Comparison of ENCODE assay signal across 13 cellular contexts in genomic region chr10:114577133-114577532, GRCh38.
DNase-seq lines count a peak whose midpoint lies in the region; ATAC-seq, FAIRE-seq and TF ChIP-seq lines count a peak whose summit lies in the region.
"Had no signal": no experiment of that assay in that cellular context is flagged by ENCODE, and none has a peak within 500 bp of the region (broad histone marks: within the 10 kb centered on the region; RNA-seq: fewer than 3 reads in every experiment).

No MANE protein-coding gene starts in this region.

- no peak for ATAC-seq in A549
- ATAC-seq in HepG2, result no peak
- ATAC-seq in GM18498 (IDR thresholded peaks at IDR 0.05; ENCODE audit: unreplicated experiment), result no peak

- BruUV-seq in endothelial cell of umbilical vein (replicated peaks; lab: Mats Ljungman, UMichigan) (no TSS peak), HepG2 (replicated peaks; lab: Mats Ljungman, UMichigan) (no TSS peak)

- TF ChIP-seq POLR2A in A549 (IDR thresholded peaks at IDR 0.05; ENCODE audit: low read length), result no peak
- TF ChIP-seq POLR2A in endothelial cell of umbilical vein (IDR thresholded peaks at IDR 0.05; ENCODE audit: low read depth, low read length), result no peak
- no peak for TF ChIP-seq POLR2A in HepG2 (IDR thresholded peaks at IDR 0.05; ENCODE audit: insufficient read depth in 1 of 2, low read depth in 2 of 2, low read length in 2 of 2)

- H3K27me3 Mint-ChIP-seq in mesothelial cell of epicardium (ENCODE audit: low read depth), result no peaks in the 10 kb centered on the region

- no peaks in the 10 kb centered on the region for H3K36me3 Mint-ChIP-seq in mesothelial cell of epicardium

- H3K79me2 ChIP-seq in endothelial cell of umbilical vein (ENCODE audit: control insufficient read depth, insufficient read depth, low read length) (no peaks in the 10 kb centered on the region), HepG2 (ENCODE audit: insufficient read depth, low read length) (no peaks in the 10 kb centered on the region)

- CTCF ChIA-PET in A549 (lab: Yijun Ruan, JAX) (interaction anchor here (0.9 to 2.0 kb wide), 3 partner anchors 26 to 117 kb away, joined by 3 to 7 read pairs (median 5); no protein-coding TSS in a partner anchor), endothelial cell of umbilical vein (lab: Charles Lee) (interaction anchor here (1.3 to 2.3 kb wide), 4 partner anchors 10 to 118 kb away, joined by 3 to 6 read pairs (median 4); no protein-coding TSS in a partner anchor), HepG2 (lab: Yijun Ruan, JAX; ENCODE audit: low intra/inter-chr PET ratio, low total read pairs) (no interaction called here)

- H3K9me3 Mint-ChIP-seq in mesothelial cell of epicardium, result peaks cover 4% of the 10 kb centered on the region

- POLR2A ChIA-PET in A549 (lab: Yijun Ruan, JAX), result no interaction called here
- POLR2A ChIA-PET in endothelial cell of umbilical vein (lab: Charles Lee), result no interaction called here
- POLR2A ChIA-PET in HepG2 (lab: Yijun Ruan, JAX), result no interaction called here

- H3K27ac ChIP-seq in A549 (peak overlapping the region; percentile 42 to 60; a peak in 3 of 6 replicates), endothelial cell of umbilical vein (ENCODE audit: insufficient read depth, low read depth, low read length) (no peak overlapping the region), HepG2 (ENCODE audit: extremely low read length, insufficient read depth, low read length) (no peak overlapping the region)
- H3K27ac ChIP-seq: foreskin keratinocyte, VCaP had no signal

- FAIRE-seq in A549 (lab: Jason Lieb, UNC) (no peak), endothelial cell of umbilical vein (lab: Jason Lieb, UNC) (peak; percentile 87), HepG2 (lab: Jason Lieb, UNC) (no peak)

- 24% methylated on average over 1 of the region's 1 CpG for WGBS in A549 (ENCODE audit: missing lambda C conversion rate)
- 82% methylated on average over 1 of the region's 1 CpG for WGBS in HepG2 (ENCODE audit: low lambda C conversion rate)

- H3K9me1 ChIP-seq in endothelial cell of umbilical vein (replicated peaks; ENCODE audit: control insufficient read depth, extremely low read depth, insufficient read depth, low read length), result no peaks in the 10 kb centered on the region

- H4K20me1 ChIP-seq in endothelial cell of umbilical vein (replicated peaks; ENCODE audit: control insufficient read depth, extremely low read depth, insufficient read depth, low read length) (no peaks in the 10 kb centered on the region), HepG2 (ENCODE audit: insufficient read depth, low read length) (no peaks in the 10 kb centered on the region)

- H2AFZ ChIP-seq in endothelial cell of umbilical vein (ENCODE audit: low read depth, low read length), result no peak overlapping the region
- no peak overlapping the region for H2AFZ ChIP-seq in HepG2 (ENCODE audit: low read length)

- dilution Hi-C loops in endothelial cell of umbilical vein (cut with MboI; ENCODE audit: extremely low pct_ligation_motif_present, low sequenced_read_pairs), result no loop called here

- intact Hi-C loops in endothelial cell of umbilical vein (cut with micrococcal nuclease) (no loop called here), HepG2 (cut with micrococcal nuclease; ENCODE audit: unreplicated experiment) (no loop called here)

- no peak for TF ChIP-seq EP300 in A549 (IDR thresholded peaks at IDR 0.05)
- TF ChIP-seq EP300 in HepG2 (IDR thresholded peaks at IDR 0.05; ENCODE audit: low read depth in 2 of 2, low read length in 2 of 2), result no peak
- no peak for TF ChIP-seq EP300 in HepG2 (CRISPR knock-in tag; IDR thresholded peaks at IDR 0.05; ENCODE audit: borderline replicate concordance)

- in situ Hi-C loops in HepG2 (cut with HindIII; ENCODE audit: extremely low pct_ligation_motif_present, low pct_unique_long_range_greater_than_20kb), result no loop called here

- TF ChIP-seq CTCF in A549 (IDR thresholded peaks at IDR 0.05) (no peak), endothelial cell of umbilical vein (IDR thresholded peaks at IDR 0.05; ENCODE audit: extremely low read depth in 1 of 2, insufficient read depth in 1 of 2, low read depth in 1 of 2, low read length in 2 of 2) (no peak), HepG2 (CRISPR knock-in tag; IDR thresholded peaks at IDR 0.05) (no peak), mesothelial cell of epicardium (IDR thresholded peaks at IDR 0.05; ENCODE audit: unreplicated experiment) (no peak)

- H3K36me3 ChIP-seq in MG63 (peaks cover 13% of the 10 kb centered on the region), endothelial cell of umbilical vein (ENCODE audit: control insufficient read depth in 2 of 2, extremely low read depth in 1 of 2, insufficient read depth in 2 of 2, low read length in 2 of 2) (peaks cover 0 to 2% of the 10 kb centered on the region in 2 experiments), HepG2 (replicated peaks in 1 of 2; ENCODE audit: control insufficient read depth in 1 of 2, insufficient read depth in 2 of 2, low read length in 2 of 2) (no peaks in the 10 kb centered on the region)

- H3K9me3 ChIP-seq in A549, result no peaks in the 10 kb centered on the region
- no peaks in the 10 kb centered on the region for H3K9me3 ChIP-seq in MG63
- no peaks in the 10 kb centered on the region for H3K9me3 ChIP-seq in endothelial cell of umbilical vein (replicated peaks; ENCODE audit: control insufficient read depth, insufficient read depth, low read length)
- H3K9me3 ChIP-seq in HepG2 (ENCODE audit: low read length), result no peaks in the 10 kb centered on the region
- H3K9me3 ChIP-seq: upper lobe of left lung had no signal

- H3K4me1 ChIP-seq in A549 (peaks cover 15% of the 10 kb centered on the region), endothelial cell of umbilical vein (ENCODE audit: control insufficient read depth, extremely low read depth, insufficient read depth, low read length) (peaks cover 10% of the 10 kb centered on the region), HepG2 (ENCODE audit: insufficient read depth, low read length) (no peaks in the 10 kb centered on the region)
- H3K4me1 ChIP-seq: foreskin keratinocyte had no signal

- H3K4me2 ChIP-seq in A549 (peak overlapping the region; percentile 39), endothelial cell of umbilical vein (ENCODE audit: insufficient read depth, low read length) (peak overlapping the region; percentile 21), HepG2 (ENCODE audit: low read depth, low read length) (no peak overlapping the region)

- no peak overlapping the region for H3K4me3 Mint-ChIP-seq in mesothelial cell of epicardium
- H3K4me3 Mint-ChIP-seq: B cell had no signal

- H3K4me1 Mint-ChIP-seq in mesothelial cell of epicardium, result peaks cover 4% of the 10 kb centered on the region
- H3K4me1 Mint-ChIP-seq: B cell had no signal

- H3K9ac ChIP-seq in endothelial cell of umbilical vein (replicated peaks; ENCODE audit: extremely low read depth, insufficient read depth, low read length) (no peak overlapping the region), HepG2 (ENCODE audit: insufficient read depth, low read depth, low read length) (no peak overlapping the region)

- H3K27ac Mint-ChIP-seq in mesothelial cell of epicardium, result no peak overlapping the region
- H3K27ac Mint-ChIP-seq: B cell had no signal

- DNase-seq in A549 (ENCODE audit: low read depth in 1 of 2, low spot score in 1 of 2) (peak in 1 of 2 experiments; percentile 19), MG63 (peak; percentile 49), endothelial cell of umbilical vein (ENCODE audit: low read depth, low spot score) (peak; percentile 88), HepG2 (ENCODE audit: low spot score) (no peak), SW480 (ENCODE audit: low spot score) (no peak), DMS79 treated with DMSO at 0.1 percent for 48 hours (lab: John Stamatoyannopoulos, UW) (no peak), mesothelial cell of epicardium (ENCODE audit: low spot score in 2 of 2, unreplicated experiment in 2 of 2) (no peak)
- DNase-seq: activated naive CD4-positive, alpha-beta T cell; upper lobe of left lung had no signal

- H3K4me3 ChIP-seq in A549 (no peak overlapping the region), MG63 (no peak overlapping the region), endothelial cell of umbilical vein (replicated peaks in 1 of 3; ENCODE audit: insufficient read depth in 1 of 3, low read depth in 1 of 3, low read length in 3 of 3) (no peak overlapping the region), HepG2 (replicated peaks in 1 of 3; ENCODE audit: insufficient read depth in 1 of 3, low read depth in 2 of 3, low read length in 3 of 3) (no peak overlapping the region)
- H3K4me3 ChIP-seq: upper lobe of left lung had no signal

- H3K27me3 ChIP-seq in MG63, result no peaks in the 10 kb centered on the region
- no peaks in the 10 kb centered on the region for H3K27me3 ChIP-seq in endothelial cell of umbilical vein (ENCODE audit: control insufficient read depth in 2 of 2, insufficient read depth in 2 of 2, low read length in 2 of 2)
- H3K27me3 ChIP-seq in HepG2 (ENCODE audit: control insufficient read depth in 1 of 2, insufficient read depth in 2 of 2, low read length in 2 of 2), result no peaks in the 10 kb centered on the region
- H3K27me3 ChIP-seq: foreskin keratinocyte, upper lobe of left lung had no signal

- TF ChIP-seq RAD21 in A549 (conservative IDR thresholded peaks at IDR 0.05 in 1 of 2, IDR thresholded peaks at IDR 0.05 in 1 of 2) (no peak), HepG2 (CRISPR knock-in tag; IDR thresholded peaks at IDR 0.05) (no peak)

TF ChIP-seq in A549, 52 proteins besides CTCF, POLR2A, EP300 and RAD21 (continues in another document):
- no peak for TF ChIP-seq NPAS2 (CRISPR knock-in tag; IDR thresholded peaks at IDR 0.05; ENCODE audit: borderline replicate concordance)
- no peak for TF ChIP-seq KDM1A (IDR thresholded peaks at IDR 0.05; ENCODE audit: low read depth)
- TF ChIP-seq HOXA7 (CRISPR knock-in tag; IDR thresholded peaks at IDR 0.05), result no peak
- 0 out of 4 replicates have a peak, but pooled peaks of 1 of the 2 experiments have one; percentile 15 for TF ChIP-seq CEBPB (IDR thresholded peaks at IDR 0.05)
- TF ChIP-seq JUNB (IDR thresholded peaks at IDR 0.05), result 0 out of 2 replicates have a peak, but pooled peaks have one; percentile 38
- no peak for TF ChIP-seq CBX8 (IDR thresholded peaks at IDR 0.05)

TF ChIP-seq in endothelial cell of umbilical vein, 7 proteins besides CTCF, POLR2A, EP300 and RAD21 (continues in another document):
- no peak for TF ChIP-seq EZH2 (IDR thresholded peaks at IDR 0.05; ENCODE audit: borderline replicate concordance, low read depth, low read length, severe bottlenecking)
- TF ChIP-seq, protein P1, sequence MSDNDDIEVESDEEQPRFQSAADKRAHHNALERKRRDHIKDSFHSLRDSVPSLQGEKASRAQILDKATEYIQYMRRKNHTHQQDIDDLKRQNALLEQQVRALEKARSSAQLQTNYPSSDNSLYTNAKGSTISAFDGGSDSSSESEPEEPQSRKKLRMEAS (IDR thresholded peaks at IDR 0.05; ENCODE audit: insufficient read depth, insufficient read length), result no peak
- no peak for TF ChIP-seq FOS (IDR thresholded peaks at IDR 0.05; ENCODE audit: borderline replicate concordance, insufficient read depth, low read length)

TF ChIP-seq in HepG2, 621 proteins besides CTCF, POLR2A, EP300 and RAD21:
- TF ChIP-seq MAFK (conservative IDR thresholded peaks at IDR 0.05 in 1 of 2, IDR thresholded peaks at IDR 0.05 in 1 of 2; ENCODE audit: low read length in 2 of 2) (peak; percentile 53 to 73), MAFF (IDR thresholded peaks at IDR 0.05; ENCODE audit: low read depth, low read length) (peak; percentile 58), MLLT10 (CRISPR knock-in tag; IDR thresholded peaks at IDR 0.05) (no peak), ZNF788 (CRISPR knock-in tag; IDR thresholded peaks at IDR 0.05; ENCODE audit: borderline replicate concordance) (no peak)
TF ChIP-seq in HepG2: peak in this region for 2.

Comparison
In these comparisons a context has a peak if more than half of its experiments do, and no peak if none do; other contexts are left out.
1. DNase-seq: peak in MG63 (single experiment) and endothelial cell of umbilical vein (single experiment); none in HepG2 (single experiment), SW480 (single experiment), DMS79 treated with DMSO at 0.1 percent for 48 hours (single experiment) and mesothelial cell of epicardium (0 of 2).
2. H3K27ac ChIP-seq: peak in A549 (2 of 2); none in endothelial cell of umbilical vein (single experiment) and HepG2 (single experiment).
3. Of the 38 proteins assayed by ChIP-seq in both HepG2 and A549: peak only in HepG2: none; only in A549: JUNB; in both: MAFK; in neither: 34; mixed calls (peak in some experiments, not most) for 2.